Comparison of ENCODE assay signal across 35 cellular contexts in the genomic region with DNA sequence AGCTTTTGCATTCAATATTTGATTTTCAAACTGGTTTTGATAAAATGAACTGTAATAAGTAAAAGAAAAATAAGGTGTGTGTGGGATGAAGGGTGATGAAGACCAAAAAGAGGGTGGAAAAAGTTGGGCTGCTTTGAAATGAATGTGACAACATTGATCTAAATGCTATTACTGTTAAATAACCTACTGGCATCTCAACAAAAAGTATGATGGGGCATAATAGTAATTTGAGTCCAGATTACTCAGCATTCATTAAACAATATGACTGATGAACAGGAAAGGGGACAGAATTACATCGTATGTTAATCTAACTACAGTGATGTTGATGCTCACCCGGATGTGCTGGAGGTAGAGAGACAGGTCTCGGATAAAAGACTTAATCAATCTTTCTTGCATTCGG.
"Had no signal": no experiment of that assay in that cellular context is flagged by ENCODE, and none has a peak within 500 bp of the region (broad histone marks: within the 10 kb centered on the region; RNA-seq: fewer than 3 reads in every experiment).

No MANE protein-coding gene starts in this region.

- H3K9me3 ChIP-seq: ascending aorta had no signal

- ATAC-seq: activated CD4-positive, alpha-beta T cell treated with anti-CD3 and anti-CD28 coated beads for 36 hours; activated CD4-positive, CD25-positive, alpha-beta regulatory T cell treated with anti-CD3 and anti-CD28 coated beads, Interleukin-2, amount 50 U/mL, for 24 hours; activated CD8-positive, alpha-beta memory T cell treated with anti-CD3 and anti-CD28 coated beads, Interleukin-2, amount 10 ng/mL, durations not matched to agents 7 days and 5 days; activated CD8-positive, alpha-beta T cell treated with anti-CD3 and anti-CD28 coated beads, Interleukin-2, amount 10 ng/mL, durations not matched to agents 7 days and 5 days; activated naive CD8-positive, alpha-beta T cell treated with anti-CD3 and anti-CD28 coated beads, Interleukin-2, amount 50 U/mL, for 24 hours; WTC11 had no signal

- H3K9me3 Mint-ChIP-seq: activated CD4-positive, alpha-beta memory T cell treated with anti-CD3 and anti-CD28 coated beads, Interleukin-2, amount 10 ng/mL, durations not matched to agents 7 days and 5 days; activated CD4-positive, alpha-beta T cell treated with anti-CD3 and anti-CD28 coated beads, Interleukin-2, amount 10 ng/mL, durations not matched to agents 7 days and 5 days; activated naive CD4-positive, alpha-beta T cell treated with anti-CD3 and anti-CD28 coated beads, Interleukin-2, amount 10 ng/mL, durations not matched to agents 7 days and 5 days; activated naive CD4-positive, alpha-beta T cell treated with anti-CD3 and anti-CD28 coated beads, Interleukin-2, amount 50 U/mL, for 24 hours; activated naive CD8-positive, alpha-beta T cell treated with anti-CD3 and anti-CD28 coated beads, Interleukin-2, amount 10 ng/mL, durations not matched to agents 7 days and 5 days; activated naive CD8-positive, alpha-beta T cell treated with anti-CD3 and anti-CD28 coated beads, Interleukin-2, amount 50 U/mL, for 24 hours; activated T-cell treated with anti-CD3 and anti-CD28 coated beads, Interleukin-2, amount 50 U/mL, for 24 hours; activated T-helper 2 cell treated with anti-CD3 and anti-CD28 coated beads, Interferon-gamma antibody, Interleukin-2, Interleukin-4, amounts not matched to agents 10 μg/mL and 5 μg/mL and 100 μg/mL, durations not matched to agents 14 hours and 24 hours and 36 hours; brain; T-helper 2 cell treated with Interferon-gamma antibody and Interleukin-4, amounts not matched to agents 5 μg/mL and 100 μg/mL, for 36 hours; WTC11 had no signal

- H3K27ac ChIP-seq: ascending aorta, WERI-Rb-1 had no signal

- H3K27me3 Mint-ChIP-seq: activated CD4-positive, alpha-beta memory T cell treated with anti-CD3 and anti-CD28 coated beads, Interleukin-2, amount 10 ng/mL, durations not matched to agents 7 days and 5 days; activated CD4-positive, alpha-beta T cell treated with anti-CD3 and anti-CD28 coated beads for 36 hours; activated CD4-positive, alpha-beta T cell treated with anti-CD3 and anti-CD28 coated beads, Interleukin-2, amount 10 ng/mL, durations not matched to agents 7 days and 5 days; activated CD8-positive, alpha-beta memory T cell treated with anti-CD3 and anti-CD28 coated beads, Interleukin-2, amount 10 ng/mL, durations not matched to agents 7 days and 5 days; activated naive CD4-positive, alpha-beta T cell treated with anti-CD3 and anti-CD28 coated beads, Interleukin-2, amount 10 ng/mL, durations not matched to agents 7 days and 5 days; activated naive CD4-positive, alpha-beta T cell treated with anti-CD3 and anti-CD28 coated beads, Interleukin-2, amount 50 U/mL, for 24 hours; activated naive CD8-positive, alpha-beta T cell; activated naive CD8-positive, alpha-beta T cell treated with anti-CD3 and anti-CD28 coated beads, Interleukin-2, amount 10 ng/mL, durations not matched to agents 7 days and 5 days; activated naive CD8-positive, alpha-beta T cell treated with anti-CD3 and anti-CD28 coated beads, Interleukin-2, amount 50 U/mL, for 24 hours; activated T-cell treated with anti-CD3 and anti-CD28 coated beads, Interleukin-2, amount 50 U/mL, for 24 hours; brain had no signal

- FAIRE-seq: colon, TTC549 had no signal

- H3K4me3 Mint-ChIP-seq: activated CD4-positive, alpha-beta memory T cell treated with anti-CD3 and anti-CD28 coated beads, Interleukin-2, amount 10 ng/mL, durations not matched to agents 7 days and 5 days; activated CD4-positive, alpha-beta T cell treated with anti-CD3 and anti-CD28 coated beads for 36 hours; activated CD4-positive, alpha-beta T cell treated with anti-CD3 and anti-CD28 coated beads, Interleukin-2, amount 10 ng/mL, durations not matched to agents 7 days and 5 days; activated CD8-positive, alpha-beta memory T cell treated with anti-CD3 and anti-CD28 coated beads, Interleukin-2, amount 10 ng/mL, durations not matched to agents 7 days and 5 days; activated CD8-positive, alpha-beta T cell treated with anti-CD3 and anti-CD28 coated beads, Interleukin-2, amount 10 ng/mL, durations not matched to agents 7 days and 5 days; activated naive CD4-positive, alpha-beta T cell treated with anti-CD3 and anti-CD28 coated beads, Interleukin-2, amount 10 ng/mL, durations not matched to agents 7 days and 5 days; activated naive CD4-positive, alpha-beta T cell treated with anti-CD3 and anti-CD28 coated beads, Interleukin-2, amount 50 U/mL, for 24 hours; activated naive CD8-positive, alpha-beta T cell; activated naive CD8-positive, alpha-beta T cell treated with anti-CD3 and anti-CD28 coated beads, Interleukin-2, amount 10 ng/mL, durations not matched to agents 7 days and 5 days; activated naive CD8-positive, alpha-beta T cell treated with anti-CD3 and anti-CD28 coated beads, Interleukin-2, amount 50 U/mL, for 24 hours; activated T-cell treated with anti-CD3 and anti-CD28 coated beads, Interleukin-2, amount 50 U/mL, for 24 hours; brain; T-helper 2 cell treated with Interferon-gamma antibody and Interleukin-4, amounts not matched to agents 5 μg/mL and 100 μg/mL, for 36 hours; WTC11 had no signal

- H3K27me3 ChIP-seq: ascending aorta had no signal

- H3K36me3 Mint-ChIP-seq: activated naive CD4-positive, alpha-beta T cell treated with anti-CD3 and anti-CD28 coated beads, Interleukin-2, amount 10 ng/mL, durations not matched to agents 7 days and 5 days had no signal

- H3K4me1 ChIP-seq: ascending aorta had no signal

- H3K4me1 Mint-ChIP-seq: activated CD4-positive, alpha-beta memory T cell treated with anti-CD3 and anti-CD28 coated beads, Interleukin-2, amount 10 ng/mL, durations not matched to agents 7 days and 5 days; activated CD4-positive, alpha-beta T cell treated with anti-CD3 and anti-CD28 coated beads for 36 hours; activated CD4-positive, alpha-beta T cell treated with anti-CD3 and anti-CD28 coated beads, Interleukin-2, amount 10 ng/mL, durations not matched to agents 7 days and 5 days; activated CD8-positive, alpha-beta memory T cell treated with anti-CD3 and anti-CD28 coated beads, Interleukin-2, amount 10 ng/mL, durations not matched to agents 7 days and 5 days; activated naive CD4-positive, alpha-beta T cell treated with anti-CD3 and anti-CD28 coated beads, Interleukin-2, amount 10 ng/mL, durations not matched to agents 7 days and 5 days; activated naive CD4-positive, alpha-beta T cell treated with anti-CD3 and anti-CD28 coated beads, Interleukin-2, amount 50 U/mL, for 24 hours; activated naive CD8-positive, alpha-beta T cell treated with anti-CD3 and anti-CD28 coated beads, Interleukin-2, amount 10 ng/mL, durations not matched to agents 7 days and 5 days; activated naive CD8-positive, alpha-beta T cell treated with anti-CD3 and anti-CD28 coated beads, Interleukin-2, amount 50 U/mL, for 24 hours; brain; WTC11 had no signal

- H3K4me3 ChIP-seq: ascending aorta had no signal

- DNase-seq: activated CD4-positive, alpha-beta memory T cell treated with anti-CD3 and anti-CD28 coated beads, Interleukin-2, amount 10 ng/mL, durations not matched to agents 7 days and 5 days; activated CD4-positive, alpha-beta T cell treated with anti-CD3 and anti-CD28 coated beads for 1 hour; activated CD4-positive, alpha-beta T cell treated with anti-CD3 and anti-CD28 coated beads for 36 hours; activated CD4-positive, alpha-beta T cell treated with anti-CD3 and anti-CD28 coated beads for 48 hours; activated CD4-positive, alpha-beta T cell treated with anti-CD3 and anti-CD28 coated beads, Interleukin-2, amount 10 ng/mL, durations not matched to agents 7 days and 5 days; activated CD4-positive, alpha-beta T cell treated with anti-CD3 and anti-CD28 coated beads, Interleukin-2, amount 50 U/mL, for 48 hours; activated CD4-positive, CD25-positive, alpha-beta regulatory T cell; activated CD8-positive, alpha-beta memory T cell treated with anti-CD3 and anti-CD28 coated beads for 24 hours; activated CD8-positive, alpha-beta memory T cell treated with anti-CD3 and anti-CD28 coated beads, Interleukin-2, amount 10 ng/mL, durations not matched to agents 7 days and 5 days; activated CD8-positive, alpha-beta memory T cell treated with anti-CD3 and anti-CD28 coated beads, Interleukin-2, amount 50 U/mL, for 48 hours; activated CD8-positive, alpha-beta T cell treated with anti-CD3 and anti-CD28 coated beads, Interleukin-2, amount 10 ng/mL, durations not matched to agents 7 days and 5 days; activated effector memory CD4-positive, alpha-beta T cell treated with Interleukin-2 at 50 U/mL for 16 hours; activated gamma-delta T cell; activated naive CD4-positive, alpha-beta T cell treated with anti-CD3 and anti-CD28 coated beads, Interleukin-2, amount 10 ng/mL, durations not matched to agents 7 days and 5 days; activated naive CD4-positive, alpha-beta T cell treated with Interleukin-2 at 50 U/mL for 16 hours; activated naive CD8-positive, alpha-beta T cell treated with anti-CD3 and anti-CD28 coated beads, Interleukin-2, amount 10 ng/mL, durations not matched to agents 7 days and 5 days; activated naive CD8-positive, alpha-beta T cell treated with anti-CD3 and anti-CD28 coated beads, Interleukin-2, amount 50 U/mL, for 24 hours; activated T-cell treated with anti-CD3 and anti-CD28 coated beads, Interleukin-2, amount 50 U/mL, for 24 hours; activated T-cell treated with anti-CD3 and anti-CD28 coated beads, Interleukin-2, amount 50 U/mL, for 48 hours; amygdala; anterior cingulate cortex; central memory CD4-positive, alpha-beta T cell; T-helper 2 cell; T-helper 9 cell; WERI-Rb-1 had no signal

- H3K27ac Mint-ChIP-seq: activated CD4-positive, alpha-beta memory T cell treated with anti-CD3 and anti-CD28 coated beads, Interleukin-2, amount 10 ng/mL, durations not matched to agents 7 days and 5 days; activated CD4-positive, alpha-beta T cell treated with anti-CD3 and anti-CD28 coated beads for 36 hours; activated CD4-positive, alpha-beta T cell treated with anti-CD3 and anti-CD28 coated beads, Interleukin-2, amount 10 ng/mL, durations not matched to agents 7 days and 5 days; activated CD8-positive, alpha-beta memory T cell treated with anti-CD3 and anti-CD28 coated beads, Interleukin-2, amount 10 ng/mL, durations not matched to agents 7 days and 5 days; activated CD8-positive, alpha-beta T cell treated with anti-CD3 and anti-CD28 coated beads, Interleukin-2, amount 10 ng/mL, durations not matched to agents 7 days and 5 days; activated naive CD4-positive, alpha-beta T cell treated with anti-CD3 and anti-CD28 coated beads, Interleukin-2, amount 10 ng/mL, durations not matched to agents 7 days and 5 days; activated naive CD4-positive, alpha-beta T cell treated with anti-CD3 and anti-CD28 coated beads, Interleukin-2, amount 50 U/mL, for 24 hours; activated naive CD8-positive, alpha-beta T cell; activated naive CD8-positive, alpha-beta T cell treated with anti-CD3 and anti-CD28 coated beads, Interleukin-2, amount 10 ng/mL, durations not matched to agents 7 days and 5 days; activated naive CD8-positive, alpha-beta T cell treated with anti-CD3 and anti-CD28 coated beads, Interleukin-2, amount 50 U/mL, for 24 hours; activated T-cell treated with anti-CD3 and anti-CD28 coated beads, Interleukin-2, amount 50 U/mL, for 24 hours; activated T-helper 2 cell treated with anti-CD3 and anti-CD28 coated beads, Interferon-gamma antibody, Interleukin-2, Interleukin-4, amounts not matched to agents 10 μg/mL and 5 μg/mL and 100 μg/mL, durations not matched to agents 14 hours and 24 hours and 36 hours; brain; T-helper 2 cell treated with Interferon-gamma antibody and Interleukin-4, amounts not matched to agents 5 μg/mL and 100 μg/mL, for 36 hours; WTC11 had no signal
